9 cellular contexts compared by ENCODE assay signal in genomic region chr7:41711283-41712064, GRCh38. TPM values are rescaled to one million over a fixed set of nuclear protein-coding genes. Genes with fewer than 3 reads are reported as not detected.
DNase-seq lines count a peak whose midpoint lies in the region; ATAC-seq, FAIRE-seq and TF ChIP-seq lines count a peak whose summit lies in the region.
"Had no signal": no experiment of that assay in that cellular context is flagged by ENCODE, and none has a peak within 500 bp of the region (broad histone marks: within the 10 kb centered on the region; RNA-seq: fewer than 3 reads in every experiment).

No MANE protein-coding gene starts in this region.

- TF ChIP-seq RAD21 in HCT116 (IDR thresholded peaks at IDR 0.05; ENCODE audit: low read depth): peak; percentile 42

- TF ChIP-seq POLR2A in HCT116 (IDR thresholded peaks at IDR 0.05; ENCODE audit: borderline replicate concordance, extremely low read depth, insufficient read depth, insufficient read length) (no peak), GM18505 (IDR thresholded peaks at IDR 0.05; ENCODE audit: borderline replicate concordance, extremely low read depth, insufficient read depth, insufficient read length) (no peak)

- H3K9me3 Mint-ChIP-seq in WTC11: no peaks in the 10 kb centered on the region

- H3K9me3 ChIP-seq in BE2C (no peaks in the 10 kb centered on the region), HCT116 (ENCODE audit: control insufficient read depth in 1 of 2, insufficient read depth in 1 of 2, low read depth in 1 of 2, low read length in 2 of 2) (no peaks in the 10 kb centered on the region), keratinocyte (ENCODE audit: control insufficient read depth, low read depth, low read length) (no peaks in the 10 kb centered on the region)

- H2AFZ ChIP-seq in HCT116 (ENCODE audit: low read depth, low read length, poor library complexity, severe bottlenecking): no peak overlapping the region
- H2AFZ ChIP-seq in keratinocyte (ENCODE audit: control insufficient read depth, low read length): no peak overlapping the region

- H3K4me1 ChIP-seq in BE2C: no peaks in the 10 kb centered on the region
- no peaks in the 10 kb centered on the region for H3K4me1 ChIP-seq in HCT116 (ENCODE audit: control insufficient read depth in 1 of 2, insufficient read depth in 2 of 2, low read length in 2 of 2)
- no peaks in the 10 kb centered on the region for H3K4me1 ChIP-seq in keratinocyte (ENCODE audit: control insufficient read depth, extremely low read depth, insufficient read depth, low read length)

- H3K9ac ChIP-seq in HCT116 (ENCODE audit: low read length): no peak overlapping the region
- H3K9ac ChIP-seq in keratinocyte (ENCODE audit: control insufficient read depth, extremely low read depth, insufficient read depth, low read length): no peak overlapping the region

- H3K27ac Mint-ChIP-seq in WTC11: no peak overlapping the region

- BruUV-seq in HCT116 (replicated peaks; lab: Mats Ljungman, UMichigan): no TSS peak

- H3K9me2 ChIP-seq in HCT116 (ENCODE audit: insufficient read depth): no peaks in the 10 kb centered on the region

- no peaks in the 10 kb centered on the region for H3K9me1 ChIP-seq in keratinocyte (ENCODE audit: control insufficient read depth, extremely low read depth, insufficient read depth, low read length)

- H3K36me3 ChIP-seq in BE2C (no peaks in the 10 kb centered on the region), HCT116 (ENCODE audit: control insufficient read depth in 1 of 2, insufficient read depth in 2 of 2, low read length in 2 of 2) (no peaks in the 10 kb centered on the region), keratinocyte (ENCODE audit: control insufficient read depth in 2 of 2, extremely low read depth in 1 of 2, insufficient read depth in 2 of 2, low read length in 2 of 2) (no peaks in the 10 kb centered on the region)

- dilution Hi-C loops in keratinocyte (cut with MboI; ENCODE audit: extremely low pct_ligation_motif_present, low sequenced_read_pairs): no loop called here

- H3K4me1 Mint-ChIP-seq in WTC11: peaks cover 9% of the 10 kb centered on the region

- H3K27ac ChIP-seq in HCT116 (ENCODE audit: low read depth, low read length) (no peak overlapping the region), keratinocyte (ENCODE audit: control insufficient read depth, insufficient read depth, low read length) (no peak overlapping the region)

- POLR2A ChIA-PET in HCT116 (lab: Charles Lee): no interaction called here
- POLR2A ChIA-PET in WTC11 (lab: Charles Lee): no interaction called here

- peak; percentile 67 for FAIRE-seq in keratinocyte (lab: Jason Lieb, UNC)

- intact Hi-C loops in HCT116 (cut with micrococcal nuclease): no loop called here

- H3K27me3 Mint-ChIP-seq in WTC11 (ENCODE audit: low read depth): peaks cover 12% of the 10 kb centered on the region

- peak; percentile 70 for ATAC-seq in HCT116
- ATAC-seq in WTC11: peak; percentile 92
- no peak for ATAC-seq in GM18505 (IDR thresholded peaks at IDR 0.05; ENCODE audit: unreplicated experiment)
- no peak for ATAC-seq in HG03442 (IDR thresholded peaks at IDR 0.05; ENCODE audit: unreplicated experiment)
- ATAC-seq: sciatic nerve had no signal

- H3K4me3 ChIP-seq in BE2C (ENCODE audit: low read depth, low read length) (no peak overlapping the region), HCT116 (replicated peaks in 1 of 2; ENCODE audit: low read depth in 1 of 2, low read length in 2 of 2) (no peak overlapping the region), keratinocyte (ENCODE audit: control insufficient read depth in 2 of 3, extremely low read depth in 1 of 3, insufficient read depth in 2 of 3, low read depth in 1 of 3, low read length in 3 of 3) (no peak overlapping the region)

- H3K27me3 ChIP-seq in BE2C: peaks cover 13% of the 10 kb centered on the region; the same call in 1 of the 2 replicates
- H3K27me3 ChIP-seq in HCT116 (ENCODE audit: insufficient read depth, low read length): no peaks in the 10 kb centered on the region
- peaks cover 5% of the 10 kb centered on the region for H3K27me3 ChIP-seq in keratinocyte (ENCODE audit: control insufficient read depth, extremely low read depth, insufficient read depth, low read length)

- RAD21 ChIA-PET in HCT116 (lab: Charles Lee; ENCODE audit: low non-redundant PET in 1 of 2, low total read pairs in 2 of 2, uncharacterized antibody in 2 of 2, unreplicated experiment in 2 of 2): no interaction called here

- H3K4me2 ChIP-seq in HCT116 (ENCODE audit: low read length) (no peak overlapping the region), keratinocyte (ENCODE audit: control insufficient read depth, extremely low read depth, insufficient read depth, low read depth, low read length) (peak overlapping the region; percentile 15)

- TF ChIP-seq CTCF in BE2C (IDR thresholded peaks at IDR 0.05; ENCODE audit: low read depth, low read length) (peak; percentile 75), HCT116 (IDR thresholded peaks at IDR 0.05 in 2 of 3, conservative IDR thresholded peaks at IDR 0.05 in 1 of 3; ENCODE audit: borderline replicate concordance in 1 of 3, insufficient read depth in 1 of 3, low read depth in 2 of 3, low read length in 2 of 3) (peak; percentile 45 to 59 (median 54); a peak in 5 of 6 replicates), WTC11 (IDR thresholded peaks at IDR 0.05) (peak; percentile 46), keratinocyte (optimal IDR thresholded peaks at IDR 0.05 in 1 of 3, IDR thresholded peaks at IDR 0.05 in 1 of 3, conservative IDR thresholded peaks at IDR 0.05 in 1 of 3; ENCODE audit: extremely low read depth in 1 of 3, insufficient read depth in 2 of 3, low read length in 3 of 3) (peak; percentile 65 to 78 (median 76))

- H4K20me1 ChIP-seq in HCT116 (ENCODE audit: insufficient read depth) (no peaks in the 10 kb centered on the region), keratinocyte (ENCODE audit: control insufficient read depth, extremely low read depth, insufficient read depth, low read length) (no peaks in the 10 kb centered on the region)

- CTCF ChIA-PET in HCT116 (lab: Charles Lee): interaction anchor here (0.5 to 1.6 kb wide), 7 partner anchors 14 to 1479 kb away, joined by 3 to 7 read pairs (median 4); no protein-coding TSS in a partner anchor
- CTCF ChIA-PET in WTC11 (lab: Charles Lee): interaction anchor here (0.6 to 3.1 kb wide), 42 partner anchors 10 to 1479 kb away, joined by 3 to 17 read pairs (median 4); partner anchors contain the start of gene INHBA

- H3K4me3 Mint-ChIP-seq in WTC11: peak overlapping the region; percentile 29

- no peaks in the 10 kb centered on the region for H3K36me3 Mint-ChIP-seq in WTC11

- DNase-seq in BE2C (peak; percentile 44), HCT116 (ENCODE audit: low read depth, low spot score) (no peak), WTC11 (ENCODE audit: low spot score) (peak; percentile 73), keratinocyte (ENCODE audit: low read depth, low spot score) (no peak), NCI-H1417 treated with DMSO at 0.1 percent for 48 hours (lab: John Stamatoyannopoulos, UW) (no peak), hepatic stellate cell (ENCODE audit: low spot score) (no peak)

- H3K79me2 ChIP-seq in HCT116 (ENCODE audit: insufficient read depth, low read length) (no peaks in the 10 kb centered on the region), keratinocyte (ENCODE audit: control insufficient read depth, insufficient read depth, low read length) (no peaks in the 10 kb centered on the region)

TF ChIP-seq in WTC11, 78 proteins besides CTCF, POLR2A, EP300 and RAD21 (continues in another document):
- TF ChIP-seq TP53 (CRISPR knock-in tag; IDR thresholded peaks at IDR 0.05) (no peak), FOXJ3 (CRISPR knock-in tag; IDR thresholded peaks at IDR 0.05; ENCODE audit: borderline replicate concordance) (no peak), AR (CRISPR knock-in tag; IDR thresholded peaks at IDR 0.05) (no peak), GABPB1 (CRISPR knock-in tag; IDR thresholded peaks at IDR 0.05) (no peak), ETV6 (CRISPR knock-in tag; IDR thresholded peaks at IDR 0.05) (no peak), ATF1 (CRISPR knock-in tag; IDR thresholded peaks at IDR 0.05) (no peak), ZNF138 (CRISPR knock-in tag; conservative IDR thresholded peaks at IDR 0.05) (no peak), ZNF317 (CRISPR knock-in tag; IDR thresholded peaks at IDR 0.05; ENCODE audit: borderline replicate concordance, low read depth) (no peak), EMX1 (CRISPR knock-in tag; IDR thresholded peaks at IDR 0.05) (no peak), SOX15 (CRISPR knock-in tag; IDR thresholded peaks at IDR 0.05) (no peak), PRRX2 (CRISPR knock-in tag; IDR thresholded peaks at IDR 0.05) (no peak)

RNA-seq across cellular contexts. Expression of gene INHBA, which starts 8.6 kb away (rescaled TPM):
- not detected for polyA plus RNA-seq in BE2C (2012; ENCODE audit: insufficient read depth, insufficient read length, low read depth)
- 0.10 TPM for total RNA-seq in HCT116 (2021; ENCODE audit: unreplicated experiment)
- polyA plus RNA-seq in HCT116 (2012): 0.01 and 0.06 TPM in 2 replicates
- 0.16 to 1.0 TPM (median 0.44 TPM) in 3 replicates for total RNA-seq in WTC11 (2021)
- 51.4 to 63.2 TPM (median 59.2 TPM) in 3 replicates for polyA plus RNA-seq in keratinocyte
- 79.7 TPM for polyA plus RNA-seq in keratinocyte (2011; ENCODE audit: low read depth)
- 18.4 and 20.9 TPM in 2 replicates for polyA plus RNA-seq in keratinocyte (2011; cell fraction: cytosol; rRNA removed)
- 158 and 186 TPM in 2 replicates for polyA plus RNA-seq in keratinocyte (2011; cell fraction: nucleus; rRNA removed)
- polyA plus RNA-seq in keratinocyte (2012; ENCODE audit: low replicate concordance): 26.5 and 79.3 TPM in 2 replicates
- 115 to 137 TPM (median 137 TPM) in 3 replicates for polyA minus RNA-seq in keratinocyte
- polyA minus RNA-seq in keratinocyte (2011; cell fraction: cytosol; rRNA and poly(A)+ RNA removed): 36.6 TPM
- 98.4 and 221 TPM in 2 replicates for polyA minus RNA-seq in keratinocyte (2011; cell fraction: nucleus; rRNA and poly(A)+ RNA removed)

Comparison
In these comparisons a context has a peak if more than half of its experiments do, and no peak if none do; other contexts are left out.
1. DNase-seq: peak in BE2C (single experiment) and WTC11 (single experiment); none in HCT116 (single experiment), keratinocyte (single experiment), NCI-H1417 treated with DMSO at 0.1 percent for 48 hours (single experiment) and hepatic stellate cell (single experiment).
2. ATAC-seq: peak in HCT116 (single experiment) and WTC11 (single experiment); none in GM18505 (single experiment) and HG03442 (single experiment).
3. Peak in every context shown above with its lines, with median percentiles within 50 percentile points of each other: CTCF ChIP-seq.